In the genomic region with DNA sequence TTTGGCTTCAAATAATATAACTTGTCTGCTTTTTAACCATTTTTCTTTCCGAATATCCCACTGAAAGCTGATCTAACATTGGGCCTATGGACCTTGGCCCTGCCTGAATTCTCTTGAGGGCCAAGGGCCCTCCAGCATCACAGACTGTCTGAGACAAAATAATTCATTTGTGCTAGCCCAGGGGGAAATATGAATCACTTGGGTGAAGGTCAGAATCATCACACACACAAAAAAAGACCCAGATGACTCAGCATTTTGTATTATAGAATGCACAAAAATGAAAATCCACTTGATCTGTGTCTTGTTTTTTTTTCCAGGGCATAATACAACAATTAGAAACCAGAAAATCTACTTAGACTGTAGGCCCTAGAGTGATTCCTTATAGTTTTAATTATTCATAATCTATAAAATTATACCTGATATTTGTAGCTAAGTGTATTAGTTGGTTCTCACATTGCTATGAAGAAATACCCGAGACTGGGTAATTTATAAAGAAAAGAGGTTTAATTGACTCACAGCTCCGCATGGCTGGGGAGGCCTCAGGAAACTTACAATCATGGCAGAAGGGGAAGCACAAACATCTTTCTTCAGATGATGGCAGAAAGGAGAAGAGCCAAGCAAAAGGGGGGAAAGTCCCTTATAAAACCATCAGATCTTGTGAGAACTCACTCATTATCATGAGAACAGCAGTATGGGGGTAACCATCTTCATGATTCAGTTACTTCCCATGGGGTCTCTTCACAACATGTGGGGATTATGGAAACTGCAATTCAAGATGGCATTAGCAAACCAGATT, we compare ENCODE assay signal across 10 cellular contexts. TPM values are rescaled to one million over a fixed set of nuclear protein-coding genes. Genes with fewer than 3 reads are reported as not detected.
DNase-seq lines count a peak whose midpoint lies in the region; ATAC-seq and TF ChIP-seq lines count a peak whose summit lies in the region.
"Had no signal": no experiment of that assay in that cellular context is flagged by ENCODE, and none has a peak within 500 bp of the region (broad histone marks: within the 10 kb centered on the region; RNA-seq: fewer than 3 reads in every experiment).

No MANE protein-coding gene starts in this region.

- peaks cover 14% of the 10 kb centered on the region for H3K4me1 ChIP-seq in OCI-LY3 (ENCODE audit: low read length)
- H3K4me1 ChIP-seq in endodermal cell (ENCODE audit: control insufficient read depth, insufficient read depth, low read length) = peaks cover 7% of the 10 kb centered on the region
- H3K4me1 ChIP-seq in smooth muscle cell (ENCODE audit: low read depth) = no peaks in the 10 kb centered on the region
- H3K4me1 ChIP-seq: transverse colon had no signal

- H3K79me2 ChIP-seq in OCI-LY3 (ENCODE audit: low read length) (no peaks in the 10 kb centered on the region), smooth muscle cell (ENCODE audit: low read depth) (no peaks in the 10 kb centered on the region)

- no peaks in the 10 kb centered on the region for H3F3A ChIP-seq in smooth muscle cell (ENCODE audit: low read depth)

- peak overlapping the region; percentile 24; the same call in 1 of the 2 replicates for H3K27ac ChIP-seq in OCI-LY3 (ENCODE audit: low read length)
- H3K27ac ChIP-seq in endodermal cell (ENCODE audit: low read depth, low read length) = no peak overlapping the region
- H3K27ac ChIP-seq in smooth muscle cell (ENCODE audit: low read depth) = peak overlapping the region; percentile 56
- H3K27ac ChIP-seq: transverse colon had no signal

- TF ChIP-seq CTCF in OCI-LY3 (IDR thresholded peaks at IDR 0.05; ENCODE audit: low read depth, low read length) (no peak), endodermal cell (conservative IDR thresholded peaks at IDR 0.05) (no peak), smooth muscle cell (IDR thresholded peaks at IDR 0.05; ENCODE audit: borderline replicate concordance, insufficient read depth, poor library complexity, severe bottlenecking) (no peak)

- H3K27me3 Mint-ChIP-seq in activated CD4-positive, alpha-beta memory T cell treated with anti-CD3 and anti-CD28 coated beads for 36 hours = no peaks in the 10 kb centered on the region
- H3K27me3 Mint-ChIP-seq in activated CD4-positive, alpha-beta memory T cell treated with anti-CD3 and anti-CD28 coated beads, Interleukin-2, amount 10 ng/mL, durations not matched to agents 7 days and 5 days = no peaks in the 10 kb centered on the region
- H3K27me3 Mint-ChIP-seq in endodermal cell (ENCODE audit: insufficient read depth) = no peaks in the 10 kb centered on the region
- H3K27me3 Mint-ChIP-seq: dendritic cell treated with granulocyte-macrophage colony-stimulating factor and Interleukin-4, amounts not matched to agents 40 ng/mL and 50 ng/mL, for 4 days had no signal

- no peak for ATAC-seq in HG03175 (IDR thresholded peaks at IDR 0.05; ENCODE audit: unreplicated experiment)

- no peak overlapping the region for H3K4me3 ChIP-seq in OCI-LY3 (ENCODE audit: low read length)
- peak overlapping the region; percentile 56 for H3K4me3 ChIP-seq in endodermal cell (ENCODE audit: low read length)
- H3K4me3 ChIP-seq in smooth muscle cell = no peak overlapping the region
- H3K4me3 ChIP-seq: transverse colon had no signal

- H3K27me3 ChIP-seq in OCI-LY3 (ENCODE audit: low read depth, low read length) (no peaks in the 10 kb centered on the region), endodermal cell (ENCODE audit: control insufficient read depth, insufficient read depth, low read length, poor library complexity, severe bottlenecking) (no peaks in the 10 kb centered on the region), smooth muscle cell (ENCODE audit: low read depth) (no peaks in the 10 kb centered on the region)

- no peaks in the 10 kb centered on the region for H3K9me3 ChIP-seq in OCI-LY3 (ENCODE audit: insufficient read depth, low read length)
- H3K9me3 ChIP-seq in endodermal cell (ENCODE audit: control insufficient read depth, low read length) = no peaks in the 10 kb centered on the region
- no peaks in the 10 kb centered on the region for H3K9me3 ChIP-seq in smooth muscle cell (replicated peaks; ENCODE audit: low read depth)
- H3K9me3 ChIP-seq: transverse colon had no signal

- POLR2A ChIA-PET in activated CD4-positive, alpha-beta memory T cell treated with anti-CD3 and anti-CD28 coated beads for 36 hours (lab: Charles Lee) = interaction anchor here (1.4 kb wide), 1 partner anchor 16 kb away, joined by 3 read pairs; no protein-coding TSS in a partner anchor
- POLR2A ChIA-PET in activated CD4-positive, alpha-beta memory T cell treated with anti-CD3 and anti-CD28 coated beads, Interleukin-2, amount 10 ng/mL, durations not matched to agents 7 days and 5 days (lab: Charles Lee) = no interaction called here

- H2AFZ ChIP-seq in OCI-LY3 (ENCODE audit: low read depth, low read length) (peak overlapping the region; percentile 62; the same call in 1 of the 2 replicates), smooth muscle cell (ENCODE audit: low read depth) (peak overlapping the region; percentile 16)

- H3K4me1 Mint-ChIP-seq in activated CD4-positive, alpha-beta memory T cell treated with anti-CD3 and anti-CD28 coated beads for 36 hours (ENCODE audit: low read depth) = peaks cover 15% of the 10 kb centered on the region
- peaks cover 9% of the 10 kb centered on the region for H3K4me1 Mint-ChIP-seq in activated CD4-positive, alpha-beta memory T cell treated with anti-CD3 and anti-CD28 coated beads, Interleukin-2, amount 10 ng/mL, durations not matched to agents 7 days and 5 days
- H3K4me1 Mint-ChIP-seq in endodermal cell = peaks cover 38% of the 10 kb centered on the region

- peak; percentile 41 for DNase-seq in activated CD4-positive, alpha-beta memory T cell treated with anti-CD3 and anti-CD28 coated beads for 36 hours
- no peak for DNase-seq in activated CD4-positive, alpha-beta memory T cell treated with anti-CD3 and anti-CD28 coated beads, Interleukin-2, amount 10 ng/mL, durations not matched to agents 7 days and 5 days
- DNase-seq in endodermal cell (no peak), smooth muscle cell (lab: John Stamatoyannopoulos, UW; ENCODE audit: unreplicated experiment) (no peak), NCI-H2227 (lab: John Stamatoyannopoulos, UW; ENCODE audit: unreplicated experiment) (no peak), GF-D8 (lab: John Stamatoyannopoulos, UW) (no peak)
- DNase-seq: transverse colon had no signal

- H3K4me3 Mint-ChIP-seq in activated CD4-positive, alpha-beta memory T cell treated with anti-CD3 and anti-CD28 coated beads for 36 hours = no peak overlapping the region
- no peak overlapping the region for H3K4me3 Mint-ChIP-seq in activated CD4-positive, alpha-beta memory T cell treated with anti-CD3 and anti-CD28 coated beads, Interleukin-2, amount 10 ng/mL, durations not matched to agents 7 days and 5 days
- peak overlapping the region; percentile 3 for H3K4me3 Mint-ChIP-seq in endodermal cell
- H3K4me3 Mint-ChIP-seq: dendritic cell treated with granulocyte-macrophage colony-stimulating factor and Interleukin-4, amounts not matched to agents 40 ng/mL and 50 ng/mL, for 4 days had no signal

- H3K27ac Mint-ChIP-seq in activated CD4-positive, alpha-beta memory T cell treated with anti-CD3 and anti-CD28 coated beads for 36 hours = peak overlapping the region; percentile 69
- H3K27ac Mint-ChIP-seq in activated CD4-positive, alpha-beta memory T cell treated with anti-CD3 and anti-CD28 coated beads, Interleukin-2, amount 10 ng/mL, durations not matched to agents 7 days and 5 days = no peak overlapping the region
- peak overlapping the region; percentile 71 for H3K27ac Mint-ChIP-seq in endodermal cell
- H3K27ac Mint-ChIP-seq: dendritic cell treated with granulocyte-macrophage colony-stimulating factor and Interleukin-4, amounts not matched to agents 40 ng/mL and 50 ng/mL, for 4 days had no signal

- no peak overlapping the region for H3K9ac ChIP-seq in OCI-LY3 (ENCODE audit: low read length)
- H3K9ac ChIP-seq in endodermal cell (ENCODE audit: extremely low read depth, low read length, poor library complexity, severe bottlenecking) = no peak overlapping the region
- H3K9ac ChIP-seq in smooth muscle cell (ENCODE audit: low read depth) = no peak overlapping the region

- H3K9me3 Mint-ChIP-seq in activated CD4-positive, alpha-beta memory T cell treated with anti-CD3 and anti-CD28 coated beads for 36 hours = no peaks in the 10 kb centered on the region
- H3K9me3 Mint-ChIP-seq in activated CD4-positive, alpha-beta memory T cell treated with anti-CD3 and anti-CD28 coated beads, Interleukin-2, amount 10 ng/mL, durations not matched to agents 7 days and 5 days = no peaks in the 10 kb centered on the region
- no peaks in the 10 kb centered on the region for H3K9me3 Mint-ChIP-seq in endodermal cell
- H3K9me3 Mint-ChIP-seq: dendritic cell treated with granulocyte-macrophage colony-stimulating factor and Interleukin-4, amounts not matched to agents 40 ng/mL and 50 ng/mL, for 4 days had no signal

- CTCF ChIA-PET in activated CD4-positive, alpha-beta memory T cell treated with anti-CD3 and anti-CD28 coated beads for 36 hours (lab: Charles Lee) = interaction anchor here (0.7 to 1.6 kb wide), 3 partner anchors 16 to 64 kb away, joined by 3 to 4 read pairs (median 4); no protein-coding TSS in a partner anchor
- CTCF ChIA-PET in activated CD4-positive, alpha-beta memory T cell treated with anti-CD3 and anti-CD28 coated beads, Interleukin-2, amount 10 ng/mL, durations not matched to agents 7 days and 5 days (lab: Charles Lee) = no interaction called here

- intact Hi-C loops in activated CD4-positive, alpha-beta memory T cell treated with anti-CD3 and anti-CD28 coated beads for 36 hours (cut with micrococcal nuclease) = loop anchor here (1.0 to 2.0 kb wide), 3 partner anchors 16 to 37 kb away; partner anchors contain the start of gene RDX

- 65 to 93% methylated on average over 2 to 3 of the region's 3 CpGs for WGBS in endodermal cell (ENCODE audit: insufficient coverage in 1 of 2, insufficient read length in 1 of 2), 2 experiments
- 91% methylated on average over 3 of the region's 3 CpGs for WGBS in smooth muscle cell (ENCODE audit: low lambda C conversion rate)

- H3K4me2 ChIP-seq in OCI-LY3 (ENCODE audit: low read length) = peak overlapping the region; percentile 12; the same call in 1 of the 2 replicates
- H3K4me2 ChIP-seq in smooth muscle cell = no peak overlapping the region

- H3K36me3 ChIP-seq in OCI-LY3 (replicated peaks; ENCODE audit: low read depth, low read length) (peaks cover 7% of the 10 kb centered on the region), endodermal cell (ENCODE audit: control insufficient read depth, insufficient read depth, low read length) (no peaks in the 10 kb centered on the region), smooth muscle cell (ENCODE audit: low read depth) (no peaks in the 10 kb centered on the region)
- H3K36me3 ChIP-seq: transverse colon had no signal

- no peaks in the 10 kb centered on the region for H4K20me1 ChIP-seq in OCI-LY3 (ENCODE audit: insufficient read depth, low read length)
- H4K20me1 ChIP-seq in smooth muscle cell (ENCODE audit: low read depth) = no peaks in the 10 kb centered on the region

- H3K36me3 Mint-ChIP-seq in activated CD4-positive, alpha-beta memory T cell treated with anti-CD3 and anti-CD28 coated beads for 36 hours = no peaks in the 10 kb centered on the region
- peaks cover 3% of the 10 kb centered on the region for H3K36me3 Mint-ChIP-seq in activated CD4-positive, alpha-beta memory T cell treated with anti-CD3 and anti-CD28 coated beads, Interleukin-2, amount 10 ng/mL, durations not matched to agents 7 days and 5 days (ENCODE audit: low read depth)
- H3K36me3 Mint-ChIP-seq in endodermal cell (ENCODE audit: low read depth) = no peaks in the 10 kb centered on the region

RNA-seq across cellular contexts. Expression of gene RDX, which starts 15.6 kb away (rescaled TPM):
- total RNA-seq in activated CD4-positive, alpha-beta memory T cell treated with anti-CD3 and anti-CD28 coated beads for 36 hours = 10 to 100 TPM; 47.9 to 56.2 TPM
- 10 to 100 TPM; 53.5 to 54.4 TPM for total RNA-seq in activated CD4-positive, alpha-beta memory T cell treated with anti-CD3 and anti-CD28 coated beads, Interleukin-2, amount 10 ng/mL, durations not matched to agents 7 days and 5 days
- total RNA-seq in endodermal cell = 100 to 1,000 TPM; 121 to 127 TPM
- polyA plus RNA-seq in endodermal cell (2013, experiment 1 of 2) = 120 TPM
- 141 TPM for polyA plus RNA-seq in endodermal cell (2013, experiment 2 of 2)
- total RNA-seq in smooth muscle cell = 146 and 165 TPM in 2 replicates
- polyA plus RNA-seq in smooth muscle cell = 137 and 217 TPM in 2 replicates
